In the genomic region with DNA sequence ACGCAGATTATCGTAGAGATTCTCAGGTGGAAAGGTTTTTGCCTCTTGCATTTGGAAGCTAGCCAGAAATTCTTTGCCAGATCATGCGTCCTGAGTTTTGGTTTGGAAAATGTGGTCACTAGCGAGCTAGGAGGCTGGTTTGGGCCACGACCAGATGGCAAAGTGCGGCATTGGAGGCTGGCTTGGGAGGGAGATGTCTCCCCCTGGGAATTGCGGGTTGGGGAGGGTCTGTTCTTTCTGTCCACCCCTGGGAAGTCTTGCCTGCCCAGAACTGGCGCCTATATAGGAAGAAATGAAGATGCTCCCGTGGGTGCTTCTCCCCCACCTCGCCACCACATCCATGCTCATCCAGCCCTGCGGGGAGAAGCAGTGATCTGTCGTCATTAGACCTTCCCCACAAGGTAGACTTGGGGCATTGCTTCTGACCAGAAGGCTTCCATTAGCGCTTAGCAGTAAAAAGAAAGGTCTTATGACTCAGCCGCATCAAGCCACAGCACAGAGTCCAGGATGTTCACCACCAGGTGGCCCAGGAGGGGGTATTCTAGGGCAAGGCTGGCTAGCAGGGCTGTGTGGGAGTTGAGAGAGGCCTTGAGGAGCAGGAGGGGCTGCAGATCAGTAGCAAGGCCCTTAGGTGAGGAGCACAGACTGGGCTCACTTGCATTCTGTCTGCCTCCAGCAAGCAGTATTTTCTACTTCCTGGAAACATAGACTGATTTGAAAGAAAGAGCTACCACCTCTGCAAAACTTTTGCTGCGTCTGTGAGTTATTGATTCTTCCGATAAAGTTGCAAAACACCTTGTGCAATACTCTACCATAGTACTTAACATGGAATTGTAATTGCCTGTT, we compare ENCODE assay signal across 8 cellular contexts.
DNase-seq lines count a peak whose midpoint lies in the region; ATAC-seq lines count a peak whose summit lies in the region.

No MANE protein-coding gene starts in this region.

- H3K4me1 Mint-ChIP-seq in activated naive CD4-positive, alpha-beta T cell treated with anti-CD3 and anti-CD28 coated beads, Interleukin-2, amount 50 U/mL, for 24 hours, result peaks cover 58% of the 10 kb centered on the region

- peaks cover 5% of the 10 kb centered on the region for H3K36me3 Mint-ChIP-seq in activated naive CD4-positive, alpha-beta T cell treated with anti-CD3 and anti-CD28 coated beads, Interleukin-2, amount 50 U/mL, for 24 hours

- peak; percentile 34 to 58 for DNase-seq in NCI-H524 (lab: John Stamatoyannopoulos, UW)
- no peak for DNase-seq in NCI-H524 treated with DMSO at 0.1 percent for 48 hours (lab: John Stamatoyannopoulos, UW)
- DNase-seq in SKM-1 (lab: John Stamatoyannopoulos, UW; ENCODE audit: unreplicated experiment), result peak; percentile 86
- peak; percentile 37 for DNase-seq in iPS-NIHi7 (ENCODE audit: extremely low spot score)
- peak; percentile 74 for DNase-seq in stimulated activated CD4-positive, alpha-beta T cell treated with anti-CD3 and anti-CD28 coated beads, Interleukin-4, amount 100 ng/mL, for 1 hour

- H3K4me3 Mint-ChIP-seq in activated naive CD4-positive, alpha-beta T cell treated with anti-CD3 and anti-CD28 coated beads, Interleukin-2, amount 50 U/mL, for 24 hours, result peak overlapping the region; percentile 57

- H3K9me3 Mint-ChIP-seq in activated naive CD4-positive, alpha-beta T cell treated with anti-CD3 and anti-CD28 coated beads, Interleukin-2, amount 50 U/mL, for 24 hours, result no peaks in the 10 kb centered on the region

- peak overlapping the region; percentile 85 for H3K27ac Mint-ChIP-seq in activated naive CD4-positive, alpha-beta T cell treated with anti-CD3 and anti-CD28 coated beads, Interleukin-2, amount 50 U/mL, for 24 hours

- peak; percentile 37 for ATAC-seq in HG03378 (IDR thresholded peaks at IDR 0.05; ENCODE audit: unreplicated experiment)
- no peak for ATAC-seq in GM19324 (IDR thresholded peaks at IDR 0.05; ENCODE audit: low FRiP score, unreplicated experiment)

- no peaks in the 10 kb centered on the region for H3K27me3 Mint-ChIP-seq in activated naive CD4-positive, alpha-beta T cell treated with anti-CD3 and anti-CD28 coated beads, Interleukin-2, amount 50 U/mL, for 24 hours
